Comparison of ENCODE assay signal across 11 cellular contexts in the genomic region with DNA sequence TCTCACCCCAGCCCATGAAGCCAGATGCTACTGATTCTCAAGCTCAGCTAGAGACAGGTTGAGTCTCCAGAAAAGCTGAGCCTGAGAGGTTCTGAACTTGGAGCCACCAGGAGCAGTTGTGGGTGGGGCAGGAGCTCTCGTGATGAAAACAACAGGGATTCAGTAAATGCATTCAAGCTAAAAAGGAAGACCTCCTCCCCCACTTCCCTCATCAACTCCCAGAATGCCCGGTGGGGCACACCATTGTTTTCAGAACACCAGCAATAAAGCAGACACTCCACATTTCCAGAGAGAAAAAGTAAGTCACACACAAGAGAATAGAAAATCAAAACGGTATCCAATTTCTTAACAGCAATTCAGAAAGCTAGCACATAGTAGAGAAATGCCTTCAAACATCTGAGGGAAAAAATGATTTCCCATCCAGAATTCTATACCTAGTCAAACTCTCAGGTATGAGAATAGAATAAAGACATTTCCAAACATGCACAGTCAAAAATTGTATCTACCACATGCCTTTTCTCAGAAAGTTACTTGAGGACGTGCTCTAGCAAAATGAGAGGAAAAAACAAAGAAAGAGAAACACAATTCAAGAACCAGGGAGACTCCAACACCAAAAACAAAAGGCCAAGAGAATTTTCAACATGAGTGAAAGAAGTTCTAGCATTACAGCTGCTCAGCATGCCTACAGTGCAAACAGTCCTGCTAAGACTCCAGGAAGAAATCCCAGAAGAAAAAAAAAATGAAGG.
"Had no signal": no experiment of that assay in that cellular context is flagged by ENCODE, and none has a peak within 500 bp of the region (broad histone marks: within the 10 kb centered on the region; RNA-seq: fewer than 3 reads in every experiment).

No MANE protein-coding gene starts in this region.

- H3K4me3 ChIP-seq: gastroesophageal sphincter, hepatocyte, right lobe of liver had no signal

- H3K9me3 ChIP-seq: right lobe of liver had no signal

- H3K4me2 ChIP-seq: hepatocyte had no signal

- H3K27me3 ChIP-seq: brain microvascular endothelial cell, gastroesophageal sphincter, hepatocyte, right lobe of liver had no signal

- ATAC-seq: gastroesophageal sphincter; natural killer cell treated with Interleukin-12 subunit alpha and Interleukin-12 subunit beta and Interleukin-15 and Interleukin-18, amount 100 ng/mL, for 72 hours; right lobe of liver had no signal

- H3K27ac Mint-ChIP-seq: activated T-helper 1 cell treated with anti-CD3 and anti-CD28 coated beads, Interleukin-12 subunit alpha, Interleukin-12 subunit beta, Interleukin-2, Interleukin-4 antibody, amounts not matched to agents 30 ng/mL and 10 ng/mL and 1 ng/mL, durations not matched to agents 14 hours and 24 hours and 36 hours; natural killer cell treated with Interleukin-12 subunit alpha and Interleukin-12 subunit beta and Interleukin-15 and Interleukin-18, amount 100 ng/mL, for 72 hours; stimulated activated naive CD8-positive, alpha-beta T cell treated with anti-CD3 and anti-CD28 coated beads, Interleukin-15, Interleukin-2, amounts not matched to agents 100 ng/mL and 50 ng/mL, for 24 hours had no signal

- H3K4me1 ChIP-seq: right lobe of liver had no signal

- DNase-seq: activated CD4-positive, CD25-positive, alpha-beta regulatory T cell treated with anti-CD3 and anti-CD28 coated beads, Interleukin-2, amount 50 U/mL, for 72 hours; anterior cingulate cortex; brain microvascular endothelial cell; nucleus accumbens had no signal

- H3K4me3 Mint-ChIP-seq: activated T-helper 1 cell treated with anti-CD3 and anti-CD28 coated beads, Interleukin-12 subunit alpha, Interleukin-12 subunit beta, Interleukin-2, Interleukin-4 antibody, amounts not matched to agents 30 ng/mL and 10 ng/mL and 1 ng/mL, durations not matched to agents 14 hours and 24 hours and 36 hours; natural killer cell treated with Interleukin-12 subunit alpha and Interleukin-12 subunit beta and Interleukin-15 and Interleukin-18, amount 100 ng/mL, for 72 hours; stimulated activated naive CD8-positive, alpha-beta T cell treated with anti-CD3 and anti-CD28 coated beads, Interleukin-15, Interleukin-2, amounts not matched to agents 100 ng/mL and 50 ng/mL, for 24 hours had no signal

- H3K79me2 ChIP-seq: hepatocyte had no signal

- H3K27ac ChIP-seq: brain microvascular endothelial cell, hepatocyte, right lobe of liver had no signal

- FAIRE-seq: keratinocyte had no signal

- H3K36me3 ChIP-seq: brain microvascular endothelial cell, gastroesophageal sphincter, right lobe of liver had no signal

- H2AFZ ChIP-seq: hepatocyte had no signal

- H3K27me3 Mint-ChIP-seq: stimulated activated naive CD8-positive, alpha-beta T cell treated with anti-CD3 and anti-CD28 coated beads, Interleukin-15, Interleukin-2, amounts not matched to agents 100 ng/mL and 50 ng/mL, for 24 hours had no signal
